ENCODE assay signal across 18 cellular contexts in genomic region chr9:118038713-118039112, GRCh38.
"Had no signal": no experiment of that assay in that cellular context is flagged by ENCODE, and none has a peak within 500 bp of the region (broad histone marks: within the 10 kb centered on the region; RNA-seq: fewer than 3 reads in every experiment).

No MANE protein-coding gene starts in this region.

- ATAC-seq: activated T-helper 17 cell treated with anti-CD3 and anti-CD28 coated beads, Interleukin-2, amount 50 U/mL, for 72 hours; left cardiac atrium; naive thymus-derived CD8-positive, alpha-beta T cell; stimulated activated naive B cell treated with anti-CD40 and anti-IgM and Interleukin-4, amounts not matched to agents 10 μg/mL and 1 μg/mL and 100 μg/mL, for 72 hours had no signal

- H3K4me1 ChIP-seq: parathyroid adenoma, spleen, upper lobe of left lung had no signal

- H3K27ac ChIP-seq: cardiac muscle cell, parathyroid adenoma, spleen, thoracic aorta, upper lobe of left lung had no signal

- H3K4me3 ChIP-seq: cardiac muscle cell, spleen, thoracic aorta, upper lobe of left lung had no signal

- H3K36me3 ChIP-seq: cardiac muscle cell, spleen, thoracic aorta, upper lobe of left lung had no signal

- H3K9me3 ChIP-seq: thoracic aorta, upper lobe of left lung had no signal

- DNase-seq: activated B cell treated with CpG ODN at 0.5 μM for 24 hours; activated CD4-positive, alpha-beta memory T cell treated with anti-CD3 and anti-CD28 coated beads for 36 hours; activated CD4-positive, alpha-beta T cell treated with anti-CD3 and anti-CD28 coated beads for 4 hours; activated naive CD4-positive, alpha-beta T cell; activated naive CD8-positive, alpha-beta T cell treated with anti-CD3 and anti-CD28 coated beads for 36 hours; activated T-cell treated with anti-CD3 and anti-CD28 coated beads, Interleukin-2, amount 50 U/mL, for 1 hour; amniotic stem cell; effector CD8-positive, alpha-beta T cell; left cardiac atrium; naive thymus-derived CD8-positive, alpha-beta T cell; spleen; stimulated activated naive B cell treated with anti-CD40 and anti-IgM and Interleukin-4, amounts not matched to agents 10 μg/mL and 1 μg/mL and 100 μg/mL, for 72 hours; T-helper 2 cell; upper lobe of left lung had no signal

- H3K27me3 ChIP-seq: cardiac muscle cell, spleen, upper lobe of left lung had no signal
